2 cellular contexts compared by ENCODE assay signal in the genomic region with DNA sequence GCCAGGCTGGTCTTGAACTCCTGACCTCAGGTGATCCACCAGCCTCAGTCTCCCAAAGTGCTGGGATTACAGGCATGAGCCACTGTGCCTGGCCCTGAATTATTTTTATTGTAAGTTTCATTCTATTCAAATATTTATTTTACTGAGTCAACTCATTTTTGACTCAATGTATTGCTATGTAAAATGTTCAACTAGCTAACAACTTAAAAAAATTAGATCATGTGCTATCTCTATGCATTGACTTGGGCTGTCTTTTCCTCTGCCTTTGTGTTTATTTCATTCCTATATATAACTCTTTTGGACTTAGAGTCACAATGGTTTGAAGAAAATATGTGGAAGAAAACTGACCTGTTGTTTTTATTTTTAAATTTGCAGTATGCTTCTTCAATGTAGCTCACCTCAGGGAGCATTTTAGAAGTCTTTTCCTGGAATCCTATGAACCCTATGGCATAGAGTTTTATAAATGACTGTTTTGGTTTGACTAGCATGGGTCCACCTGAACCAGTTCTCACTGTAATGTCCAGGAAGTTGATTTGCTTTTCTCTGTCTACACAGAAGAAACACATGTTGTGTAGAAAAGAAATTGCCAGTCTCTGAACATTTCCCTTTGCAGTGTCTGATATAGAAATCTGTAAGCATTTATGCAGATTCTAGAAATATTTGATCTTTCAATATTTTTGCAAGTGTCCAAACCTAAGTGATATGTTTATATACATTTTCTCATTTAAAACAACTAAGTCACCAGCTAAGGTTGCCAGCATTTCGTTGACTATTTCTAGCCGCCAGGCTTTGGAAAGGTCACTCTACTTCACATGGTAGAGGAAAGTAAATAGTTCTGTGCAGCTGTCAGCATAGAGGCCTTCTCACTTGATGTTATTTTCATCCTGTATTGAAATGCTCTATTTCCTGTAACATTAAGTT.
TF ChIP-seq lines count a peak whose summit lies in the region.

No MANE protein-coding gene starts in this region.

TF ChIP-seq in endothelial cell of umbilical vein, 7 proteins besides CTCF, POLR2A, EP300 and RAD21:
- TF ChIP-seq POLR2AphosphoS5 (IDR thresholded peaks at IDR 0.05; ENCODE audit: insufficient read depth, low read depth, low read length) (no peak), JUN (IDR thresholded peaks at IDR 0.05; ENCODE audit: borderline replicate concordance, insufficient read depth, insufficient read length, low read depth) (no peak), FOS (IDR thresholded peaks at IDR 0.05; ENCODE audit: borderline replicate concordance, insufficient read depth, low read length) (no peak), GATA2 (IDR thresholded peaks at IDR 0.05; ENCODE audit: insufficient read depth, insufficient read length, low read depth, low read length) (no peak)

TF ChIP-seq in HepG2, 621 proteins besides CTCF, POLR2A, EP300 and RAD21:
- TF ChIP-seq DNMT1 (CRISPR knock-in tag; IDR thresholded peaks at IDR 0.05) (no peak), RARG (CRISPR knock-in tag; IDR thresholded peaks at IDR 0.05; ENCODE audit: low read depth) (no peak), SAP130 (CRISPR knock-in tag; IDR thresholded peaks at IDR 0.05; ENCODE audit: low read depth) (peak; percentile 45), ZMYM4 (CRISPR knock-in tag; IDR thresholded peaks at IDR 0.05) (peak; percentile 39; the same call in 1 of the 2 replicates), ZNF547 (CRISPR knock-in tag; IDR thresholded peaks at IDR 0.05) (no peak), POGZ (CRISPR knock-in tag; IDR thresholded peaks at IDR 0.05) (peak; percentile 35; the same call in 1 of the 2 replicates), ZNF468 (CRISPR knock-in tag; IDR thresholded peaks at IDR 0.05) (no peak), FOXA3 (CRISPR knock-in tag; IDR thresholded peaks at IDR 0.05) (peak; percentile 19; the same call in 1 of the 2 replicates), HOMEZ (CRISPR knock-in tag; IDR thresholded peaks at IDR 0.05; ENCODE audit: low read depth) (peak; percentile 35; the same call in 1 of the 2 replicates), ZFX (CRISPR knock-in tag; IDR thresholded peaks at IDR 0.05; ENCODE audit: low read depth) (0 out of 2 replicates have a peak, but pooled peaks have one; percentile 32), ATF4 (CRISPR knock-in tag; IDR thresholded peaks at IDR 0.05) (no peak), PLSCR1 (CRISPR knock-in tag; IDR thresholded peaks at IDR 0.05; ENCODE audit: borderline replicate concordance) (no peak), NR2F6 (IDR thresholded peaks at IDR 0.05) (no peak), NR2F6 (CRISPR knock-in tag; IDR thresholded peaks at IDR 0.05) (0 out of 2 replicates have a peak, but pooled peaks have one; percentile 31), NFAT5 (CRISPR knock-in tag; IDR thresholded peaks at IDR 0.05) (no peak), RFX5 (IDR thresholded peaks at IDR 0.05; ENCODE audit: low read depth, low read length) (no peak), ZNF644 (CRISPR knock-in tag; IDR thresholded peaks at IDR 0.05; ENCODE audit: low read depth) (0 out of 2 replicates have a peak, but pooled peaks have one; percentile 72), SOX13 (IDR thresholded peaks at IDR 0.05) (no peak), SOX13 (CRISPR knock-in tag; conservative IDR thresholded peaks at IDR 0.05 in 1 of 2, IDR thresholded peaks at IDR 0.05 in 1 of 2) (peak in 1 of 2 experiments; percentile 20; a peak in 1 of 4 replicates), GATAD2A (CRISPR knock-in tag; IDR thresholded peaks at IDR 0.05) (peak; percentile 18; the same call in 1 of the 2 replicates), BCL3 (CRISPR knock-in tag; IDR thresholded peaks at IDR 0.05) (no peak), MBNL3 (CRISPR knock-in tag; conservative IDR thresholded peaks at IDR 0.05) (no peak)
- TF ChIP-seq, protein P1, sequence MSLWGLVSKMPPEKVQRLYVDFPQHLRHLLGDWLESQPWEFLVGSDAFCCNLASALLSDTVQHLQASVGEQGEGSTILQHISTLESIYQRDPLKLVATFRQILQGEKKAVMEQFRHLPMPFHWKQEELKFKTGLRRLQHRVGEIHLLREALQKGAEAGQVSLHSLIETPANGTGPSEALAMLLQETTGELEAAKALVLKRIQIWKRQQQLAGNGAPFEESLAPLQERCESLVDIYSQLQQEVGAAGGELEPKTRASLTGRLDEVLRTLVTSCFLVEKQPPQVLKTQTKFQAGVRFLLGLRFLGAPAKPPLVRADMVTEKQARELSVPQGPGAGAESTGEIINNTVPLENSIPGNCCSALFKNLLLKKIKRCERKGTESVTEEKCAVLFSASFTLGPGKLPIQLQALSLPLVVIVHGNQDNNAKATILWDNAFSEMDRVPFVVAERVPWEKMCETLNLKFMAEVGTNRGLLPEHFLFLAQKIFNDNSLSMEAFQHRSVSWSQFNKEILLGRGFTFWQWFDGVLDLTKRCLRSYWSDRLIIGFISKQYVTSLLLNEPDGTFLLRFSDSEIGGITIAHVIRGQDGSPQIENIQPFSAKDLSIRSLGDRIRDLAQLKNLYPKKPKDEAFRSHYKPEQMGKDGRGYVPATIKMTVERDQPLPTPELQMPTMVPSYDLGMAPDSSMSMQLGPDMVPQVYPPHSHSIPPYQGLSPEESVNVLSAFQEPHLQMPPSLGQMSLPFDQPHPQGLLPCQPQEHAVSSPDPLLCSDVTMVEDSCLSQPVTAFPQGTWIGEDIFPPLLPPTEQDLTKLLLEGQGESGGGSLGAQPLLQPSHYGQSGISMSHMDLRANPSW (CRISPR knock-in tag; IDR thresholded peaks at IDR 0.05; ENCODE audit: borderline replicate concordance): 0 out of 2 replicates have a peak, but pooled peaks have one; percentile 32
- TF ChIP-seq, protein P2, sequence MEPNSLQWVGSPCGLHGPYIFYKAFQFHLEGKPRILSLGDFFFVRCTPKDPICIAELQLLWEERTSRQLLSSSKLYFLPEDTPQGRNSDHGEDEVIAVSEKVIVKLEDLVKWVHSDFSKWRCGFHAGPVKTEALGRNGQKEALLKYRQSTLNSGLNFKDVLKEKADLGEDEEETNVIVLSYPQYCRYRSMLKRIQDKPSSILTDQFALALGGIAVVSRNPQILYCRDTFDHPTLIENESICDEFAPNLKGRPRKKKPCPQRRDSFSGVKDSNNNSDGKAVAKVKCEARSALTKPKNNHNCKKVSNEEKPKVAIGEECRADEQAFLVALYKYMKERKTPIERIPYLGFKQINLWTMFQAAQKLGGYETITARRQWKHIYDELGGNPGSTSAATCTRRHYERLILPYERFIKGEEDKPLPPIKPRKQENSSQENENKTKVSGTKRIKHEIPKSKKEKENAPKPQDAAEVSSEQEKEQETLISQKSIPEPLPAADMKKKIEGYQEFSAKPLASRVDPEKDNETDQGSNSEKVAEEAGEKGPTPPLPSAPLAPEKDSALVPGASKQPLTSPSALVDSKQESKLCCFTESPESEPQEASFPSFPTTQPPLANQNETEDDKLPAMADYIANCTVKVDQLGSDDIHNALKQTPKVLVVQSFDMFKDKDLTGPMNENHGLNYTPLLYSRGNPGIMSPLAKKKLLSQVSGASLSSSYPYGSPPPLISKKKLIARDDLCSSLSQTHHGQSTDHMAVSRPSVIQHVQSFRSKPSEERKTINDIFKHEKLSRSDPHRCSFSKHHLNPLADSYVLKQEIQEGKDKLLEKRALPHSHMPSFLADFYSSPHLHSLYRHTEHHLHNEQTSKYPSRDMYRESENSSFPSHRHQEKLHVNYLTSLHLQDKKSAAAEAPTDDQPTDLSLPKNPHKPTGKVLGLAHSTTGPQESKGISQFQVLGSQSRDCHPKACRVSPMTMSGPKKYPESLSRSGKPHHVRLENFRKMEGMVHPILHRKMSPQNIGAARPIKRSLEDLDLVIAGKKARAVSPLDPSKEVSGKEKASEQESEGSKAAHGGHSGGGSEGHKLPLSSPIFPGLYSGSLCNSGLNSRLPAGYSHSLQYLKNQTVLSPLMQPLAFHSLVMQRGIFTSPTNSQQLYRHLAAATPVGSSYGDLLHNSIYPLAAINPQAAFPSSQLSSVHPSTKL (CRISPR knock-in tag; IDR thresholded peaks at IDR 0.05): peak; percentile 61
- TF ChIP-seq, protein P3, sequence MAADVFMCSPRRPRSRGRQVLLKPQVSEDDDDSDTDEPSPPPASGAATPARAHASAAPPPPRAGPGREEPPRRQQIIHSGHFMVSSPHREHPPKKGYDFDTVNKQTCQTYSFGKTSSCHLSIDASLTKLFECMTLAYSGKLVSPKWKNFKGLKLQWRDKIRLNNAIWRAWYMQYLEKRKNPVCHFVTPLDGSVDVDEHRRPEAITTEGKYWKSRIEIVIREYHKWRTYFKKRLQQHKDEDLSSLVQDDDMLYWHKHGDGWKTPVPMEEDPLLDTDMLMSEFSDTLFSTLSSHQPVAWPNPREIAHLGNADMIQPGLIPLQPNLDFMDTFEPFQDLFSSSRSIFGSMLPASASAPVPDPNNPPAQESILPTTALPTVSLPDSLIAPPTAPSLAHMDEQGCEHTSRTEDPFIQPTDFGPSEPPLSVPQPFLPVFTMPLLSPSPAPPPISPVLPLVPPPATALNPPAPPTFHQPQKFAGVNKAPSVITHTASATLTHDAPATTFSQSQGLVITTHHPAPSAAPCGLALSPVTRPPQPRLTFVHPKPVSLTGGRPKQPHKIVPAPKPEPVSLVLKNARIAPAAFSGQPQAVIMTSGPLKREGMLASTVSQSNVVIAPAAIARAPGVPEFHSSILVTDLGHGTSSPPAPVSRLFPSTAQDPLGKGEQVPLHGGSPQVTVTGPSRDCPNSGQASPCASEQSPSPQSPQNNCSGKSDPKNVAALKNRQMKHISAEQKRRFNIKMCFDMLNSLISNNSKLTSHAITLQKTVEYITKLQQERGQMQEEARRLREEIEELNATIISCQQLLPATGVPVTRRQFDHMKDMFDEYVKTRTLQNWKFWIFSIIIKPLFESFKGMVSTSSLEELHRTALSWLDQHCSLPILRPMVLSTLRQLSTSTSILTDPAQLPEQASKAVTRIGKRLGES (CRISPR knock-in tag; IDR thresholded peaks at IDR 0.05; ENCODE audit: borderline replicate concordance): no peak
